Comparison of ENCODE assay signal across 6 cellular contexts in genomic region chr3:49173116-49173791, GRCh38. TPM values are rescaled to one million over a fixed set of nuclear protein-coding genes. Genes with fewer than 3 reads are reported as not detected.
DNase-seq lines count a peak whose midpoint lies in the region; FAIRE-seq and TF ChIP-seq lines count a peak whose summit lies in the region.

No MANE protein-coding gene starts in this region.

- no peak overlapping the region for H2AFZ ChIP-seq in osteoblast (ENCODE audit: low read length)

- no peak for FAIRE-seq in HTR-8/SVneo (lab: Jason Lieb, UNC)

- no peaks in the 10 kb centered on the region for H4K20me1 ChIP-seq in osteoblast (ENCODE audit: insufficient read depth, low read length)

- H3K4me1 ChIP-seq in osteoblast (ENCODE audit: insufficient read depth, low read length), result peaks cover 26% of the 10 kb centered on the region

- peaks cover 3% of the 10 kb centered on the region for H3K36me3 ChIP-seq in osteoblast (ENCODE audit: insufficient read depth, low read length)

- H3K4me3 ChIP-seq in dorsolateral prefrontal cortex, result peak overlapping the region in 54 of 59 donors; percentile 5 to 83 (median 72)
- peak overlapping the region; percentile 19 for H3K4me3 ChIP-seq in osteoblast (ENCODE audit: insufficient read depth, low read length)

- in situ Hi-C loops in ACHN (cut with HindIII; ENCODE audit: low pct_ligation_motif_present, low pct_unique_long_range_greater_than_20kb, low sequenced_read_pairs), result no loop called here

- H3K4me2 ChIP-seq in osteoblast (ENCODE audit: insufficient read depth, low read length), result no peak overlapping the region

- peaks cover 17% of the 10 kb centered on the region for H3K79me2 ChIP-seq in osteoblast (ENCODE audit: insufficient read depth, low read length)

- H3K27ac ChIP-seq in dorsolateral prefrontal cortex (peak overlapping the region in 52 of 59 donors; percentile 19 to 90 (median 75)), osteoblast (ENCODE audit: low read depth, low read length) (no peak overlapping the region)

- H3K9me3 ChIP-seq in osteoblast (ENCODE audit: low read depth, low read length), result no peaks in the 10 kb centered on the region

- intact Hi-C loops in dorsolateral prefrontal cortex (cut with DNase I), result loop anchor here (5.0 kb wide), 1 partner anchor 104 kb away; the partner anchor contains the start of gene C3orf62 (in 2 of the 2)

- H3K27me3 ChIP-seq in dorsolateral prefrontal cortex, result peaks cover 0 to 33% (median 0%) of the 10 kb centered on the region in 45 donors
- no peaks in the 10 kb centered on the region for H3K27me3 ChIP-seq in osteoblast (ENCODE audit: insufficient read depth, low read length)

- peak; percentile 22 for DNase-seq in HTR-8/SVneo (ENCODE audit: insufficient read length, low spot score)
- DNase-seq in dorsolateral prefrontal cortex, result no peak
- peak; percentile 68 for DNase-seq in osteoblast (ENCODE audit: insufficient read length, low spot score, missing footprints)
- DNase-seq in activated effector memory CD4-positive, alpha-beta T cell treated with Interleukin-2 at 50 U/mL for 16 hours, result no peak
- no peak for DNase-seq in ACHN
- no peak for DNase-seq in COLO829 (ENCODE audit: low spot score)

- TF ChIP-seq CTCF in dorsolateral prefrontal cortex (IDR thresholded peaks at IDR 0.05 in 54 of 56, conservative IDR thresholded peaks at IDR 0.05 in 2 of 56; ENCODE audit: low read depth in 1 of 56, partially characterized antibody in 56 of 56) (no peak), osteoblast (IDR thresholded peaks at IDR 0.05; ENCODE audit: extremely low read depth, low read depth, low read length) (no peak)

RNA-seq across cellular contexts. Expression of gene KLHDC8B, which starts 1.9 kb away (rescaled TPM):
- total RNA-seq in dorsolateral prefrontal cortex (10 to 100 TPM in 119 of 120 experiments, 1 to 10 TPM in 1; 8.7 to 33.5 (median 21.1) TPM), osteoblast (16.6 and 18.3 TPM in 2 replicates)

RNA-seq across cellular contexts. Expression of gene CCDC71, which starts 7.1 kb away (rescaled TPM):
- 10 to 100 TPM in 111 of 120 experiments, 1 to 10 TPM in 9; 8.3 to 19.2 (median 13.6) TPM for total RNA-seq in dorsolateral prefrontal cortex
- total RNA-seq in osteoblast, result 19.2 and 22.8 TPM in 2 replicates

RNA-seq across cellular contexts. Expression of gene LAMB2, which starts 40.4 kb away (rescaled TPM):
- total RNA-seq in dorsolateral prefrontal cortex, result 100 to 1,000 TPM in 26 of 120 experiments, 10 to 100 TPM in 94; 38.5 to 204 (median 77.6) TPM
- 355 and 450 TPM in 2 replicates for total RNA-seq in osteoblast

RNA-seq across cellular contexts. Expression of gene USP19, which starts 52.6 kb away (rescaled TPM):
- total RNA-seq in dorsolateral prefrontal cortex (10 to 100 TPM; 46.6 to 83.3 (median 64.9) TPM), osteoblast (37.1 and 49.6 TPM in 2 replicates)

Comparison
In these comparisons a context has a peak if more than half of its experiments do, and no peak if none do; other contexts are left out.
1. DNase-seq: peak in HTR-8/SVneo (single experiment) and osteoblast (single experiment); none in dorsolateral prefrontal cortex (0 of 10), activated effector memory CD4-positive, alpha-beta T cell treated with Interleukin-2 at 50 U/mL for 16 hours (single experiment), ACHN (single experiment) and COLO829 (single experiment).